ENCODE assay signal across 8 cellular contexts in the genomic region with DNA sequence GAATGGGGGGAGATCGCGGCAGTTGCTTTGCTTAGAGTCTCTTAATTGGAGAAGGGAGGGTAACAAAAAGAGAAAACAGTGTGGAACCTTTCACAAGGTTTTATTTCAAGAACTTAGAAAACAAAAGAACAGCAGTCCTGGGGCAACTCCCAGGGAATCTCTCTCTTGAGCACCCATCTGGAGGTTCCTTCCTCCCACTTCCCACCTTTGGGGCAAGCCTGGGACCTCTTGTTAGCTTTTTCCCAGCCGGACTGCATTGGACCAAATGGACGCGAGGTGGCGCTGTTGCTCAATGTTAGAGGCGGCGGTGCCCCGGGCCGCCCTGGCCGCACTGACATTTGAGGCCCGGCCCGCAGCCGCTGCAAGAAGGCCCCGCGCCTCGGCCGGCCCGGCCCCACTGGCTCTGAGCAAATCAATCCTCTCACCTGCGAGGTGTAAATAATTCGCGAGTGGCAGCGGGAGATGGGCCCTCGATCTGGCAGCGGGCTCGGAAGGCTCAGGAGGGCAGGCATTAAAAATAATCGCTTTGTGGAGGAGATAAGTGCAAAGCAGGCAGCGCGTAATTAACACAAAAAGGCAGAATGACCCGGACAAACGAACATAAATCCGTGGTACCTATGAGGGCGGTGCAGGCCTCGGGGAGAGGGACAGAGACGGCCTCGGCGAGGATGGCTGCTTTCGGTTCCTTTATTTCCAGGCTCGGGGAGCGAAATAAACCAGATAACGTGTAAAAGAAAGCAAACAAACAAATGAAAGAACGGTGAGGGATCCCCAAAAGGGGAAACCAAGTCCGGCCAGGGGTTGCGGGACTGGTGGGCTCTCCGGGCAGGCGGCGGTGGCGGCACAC. TPM values are rescaled to one million over a fixed set of nuclear protein-coding genes. Genes with fewer than 3 reads are reported as not detected.
A peak's percentile ranks its signal among the peaks of the same experiment; 100 is the strongest.
DNase-seq lines count a peak whose midpoint lies in the region; ATAC-seq and TF ChIP-seq lines count a peak whose summit lies in the region.

No MANE protein-coding gene starts in this region.

- H3K27ac ChIP-seq in naive thymus-derived CD4-positive, alpha-beta T cell (ENCODE audit: low read depth, low read length): no peak overlapping the region

- intact Hi-C loops in naive thymus-derived CD4-positive, alpha-beta T cell (cut with micrococcal nuclease): loop anchor here (1.0 to 10.0 kb wide), 10 partner anchors 11 to 369 kb away; no protein-coding TSS in a partner anchor

- no peak overlapping the region for H3K4me3 ChIP-seq in NT2/D1 (ENCODE audit: insufficient read length, low read depth)
- peak overlapping the region; percentile 45 for H3K4me3 ChIP-seq in naive thymus-derived CD4-positive, alpha-beta T cell (ENCODE audit: low read length)

- ATAC-seq in HG03280 (IDR thresholded peaks at IDR 0.05; ENCODE audit: unreplicated experiment): peak; percentile 75
- peak; percentile 90 for ATAC-seq in naive thymus-derived CD4-positive, alpha-beta T cell

- H3K4me1 ChIP-seq in NT2/D1 (ENCODE audit: insufficient read depth, insufficient read length): peaks cover 5% of the 10 kb centered on the region
- H3K4me1 ChIP-seq in naive thymus-derived CD4-positive, alpha-beta T cell (ENCODE audit: control insufficient read depth in 2 of 2, insufficient read depth in 2 of 2, low read length in 2 of 2): peaks cover 6 to 21% of the 10 kb centered on the region in 2 donors

- H3K4me1 Mint-ChIP-seq in naive thymus-derived CD4-positive, alpha-beta T cell: peaks cover 9 to 54% (median 24%) of the 10 kb centered on the region in 7 donors

- POLR2A ChIA-PET in naive thymus-derived CD4-positive, alpha-beta T cell (lab: Charles Lee): interaction anchor here (0.7 kb wide), 1 partner anchor 210 kb away, joined by 3 read pairs; no protein-coding TSS in a partner anchor

- no peaks in the 10 kb centered on the region for H3K36me3 ChIP-seq in NT2/D1 (ENCODE audit: insufficient read depth, insufficient read length, low read length)
- no peaks in the 10 kb centered on the region for H3K36me3 ChIP-seq in naive thymus-derived CD4-positive, alpha-beta T cell (ENCODE audit: control insufficient read depth in 2 of 3, insufficient read depth in 3 of 3, low read length in 3 of 3)

- CTCF ChIA-PET in naive thymus-derived CD4-positive, alpha-beta T cell (lab: Charles Lee): interaction anchor here (0.6 to 7.0 kb wide), 14 partner anchors 11 to 441 kb away, joined by 3 to 71 read pairs (median 4); partner anchors contain the start of gene SMUG1

- peaks cover 97% of the 10 kb centered on the region for H3K27me3 ChIP-seq in NT2/D1 (ENCODE audit: insufficient read depth, insufficient read length)
- H3K27me3 ChIP-seq in naive thymus-derived CD4-positive, alpha-beta T cell (ENCODE audit: control insufficient read depth in 2 of 2, insufficient read depth in 2 of 2, low read length in 2 of 2): peaks cover 24 to 77% of the 10 kb centered on the region in 2 donors

- H3K36me3 Mint-ChIP-seq in naive thymus-derived CD4-positive, alpha-beta T cell: no peaks in the 10 kb centered on the region

- no peak for TF ChIP-seq POLR2A in erythroblast (IDR thresholded peaks at IDR 0.05; ENCODE audit: low read length)

- H3K27ac Mint-ChIP-seq in naive thymus-derived CD4-positive, alpha-beta T cell: peak overlapping the region in 1 of 9 donors; percentile 6

- peaks cover 90 to 97% (median 92%) of the 10 kb centered on the region in 5 donors for H3K27me3 Mint-ChIP-seq in naive thymus-derived CD4-positive, alpha-beta T cell

- peak; percentile 70 for DNase-seq in SIG-M5 treated with dmso at 0.1 percent for 504 hours (lab: John Stamatoyannopoulos, UW; ENCODE audit: unreplicated experiment)
- DNase-seq in SIG-M5 (lab: John Stamatoyannopoulos, UW): no peak
- DNase-seq in NT2/D1 (ENCODE audit: low read depth, low spot score): peak; percentile 69
- DNase-seq in activated T-cell treated with anti-CD3 and anti-CD28 coated beads for 4 hours: peak; percentile 81
- DNase-seq in erythroblast (lab: John Stamatoyannopoulos, UW): peak; percentile 76 to 89
- DNase-seq in naive thymus-derived CD4-positive, alpha-beta T cell: peak; percentile 67 to 89 (median 79)
- DNase-seq in stimulated activated CD8-positive, alpha-beta memory T cell treated with anti-CD3 and anti-CD28 coated beads, Interleukin-7, amount 100 ng/mL, for 24 hours (ENCODE audit: low read depth): peak; percentile 77

- H3K9me3 ChIP-seq in NT2/D1 (ENCODE audit: insufficient read depth, low read length): no peaks in the 10 kb centered on the region
- H3K9me3 ChIP-seq in naive thymus-derived CD4-positive, alpha-beta T cell (ENCODE audit: control insufficient read depth in 2 of 3, low read length in 3 of 3): no peaks in the 10 kb centered on the region

- H3K9ac ChIP-seq in NT2/D1 (ENCODE audit: insufficient read length, low read depth): no peak overlapping the region

- H3K9me3 Mint-ChIP-seq in naive thymus-derived CD4-positive, alpha-beta T cell: peaks cover 0 to 1% (median 0%) of the 10 kb centered on the region in 11 donors

- H3K4me3 Mint-ChIP-seq in naive thymus-derived CD4-positive, alpha-beta T cell: peak overlapping the region; percentile 79 to 91 (median 84)

RNA-seq across cellular contexts. Expression of gene HOXC8, which starts 2.7 kb away (rescaled TPM):
- total RNA-seq in naive thymus-derived CD4-positive, alpha-beta T cell: not detected
- polyA plus RNA-seq in naive thymus-derived CD4-positive, alpha-beta T cell: not detected

RNA-seq across cellular contexts. Expression of gene HOXC9, which starts 6.1 kb away (rescaled TPM):
- not detected for total RNA-seq in naive thymus-derived CD4-positive, alpha-beta T cell
- not detected for polyA plus RNA-seq in naive thymus-derived CD4-positive, alpha-beta T cell

RNA-seq across cellular contexts. Expression of gene HOXC10, which starts 21.1 kb away (rescaled TPM):
- total RNA-seq in naive thymus-derived CD4-positive, alpha-beta T cell: not detected
- not detected for polyA plus RNA-seq in naive thymus-derived CD4-positive, alpha-beta T cell

RNA-seq across cellular contexts. Expression of gene HOXC6, which starts 22.2 kb away (rescaled TPM):
- not detected for total RNA-seq in naive thymus-derived CD4-positive, alpha-beta T cell
- polyA plus RNA-seq in naive thymus-derived CD4-positive, alpha-beta T cell: not detected

RNA-seq across cellular contexts. Expression of gene HOXC5, which starts 26.8 kb away (rescaled TPM):
- total RNA-seq in naive thymus-derived CD4-positive, alpha-beta T cell: not detected
- polyA plus RNA-seq in naive thymus-derived CD4-positive, alpha-beta T cell: not detected
